Comparison of ENCODE assay signal across 11 cellular contexts in genomic region chr1:100785399-100786082, GRCh38.
DNase-seq lines count a peak whose midpoint lies in the region; ATAC-seq, FAIRE-seq and TF ChIP-seq lines count a peak whose summit lies in the region.
"Had no signal": no experiment of that assay in that cellular context is flagged by ENCODE, and none has a peak within 500 bp of the region (broad histone marks: within the 10 kb centered on the region; RNA-seq: fewer than 3 reads in every experiment).

No MANE protein-coding gene starts in this region.

- H3K4me1 Mint-ChIP-seq in CD14-positive monocyte = peaks cover 7% of the 10 kb centered on the region

- peak overlapping the region in 1 of 10 donors; percentile 22 for H3K27ac ChIP-seq in heart right ventricle
- no peak overlapping the region for H3K27ac ChIP-seq in right atrium auricular region
- peak overlapping the region; percentile 99 for H3K27ac ChIP-seq in SK-N-MC
- no peak overlapping the region for H3K27ac ChIP-seq in kidney (ENCODE audit: low read depth in 2 of 2, low read length in 2 of 2)

- peak overlapping the region; percentile 81 for H3K9ac ChIP-seq in SK-N-MC (ENCODE audit: insufficient read length)
- H3K9ac ChIP-seq in kidney (ENCODE audit: low read length in 2 of 2) = no peak overlapping the region

- intact Hi-C loops in heart right ventricle (cut with DNase I) = no loop called here
- intact Hi-C loops in CD14-positive monocyte (cut with micrococcal nuclease) = no loop called here
- intact Hi-C loops in kidney (cut with DNase I) = no loop called here

- WGBS in heart right ventricle, 2 donors = 34 to 36% methylated on average over 5 of the region's 5 CpGs

- no peak for TF ChIP-seq CTCF in heart right ventricle (IDR thresholded peaks at IDR 0.05)
- no peak for TF ChIP-seq CTCF in right atrium auricular region (IDR thresholded peaks at IDR 0.05)
- no peak for TF ChIP-seq CTCF in fibroblast of mammary gland (conservative IDR thresholded peaks at IDR 0.05; ENCODE audit: control insufficient read depth, insufficient read depth, low read depth, low read length)
- no peak for TF ChIP-seq CTCF in CD14-positive monocyte (IDR thresholded peaks at IDR 0.05)
- TF ChIP-seq CTCF in kidney (IDR thresholded peaks at IDR 0.05; ENCODE audit: borderline replicate concordance, extremely low read depth, insufficient read depth) = no peak

- H3K4me3 ChIP-seq in heart right ventricle = peak overlapping the region in 4 of 10 donors; percentile 8 to 27 (median 15)
- no peak overlapping the region for H3K4me3 ChIP-seq in right atrium auricular region
- peak overlapping the region; percentile 77 for H3K4me3 ChIP-seq in SK-N-MC
- H3K4me3 ChIP-seq in fibroblast of mammary gland (ENCODE audit: control insufficient read depth, low read depth, low read length) = no peak overlapping the region
- no peak overlapping the region for H3K4me3 ChIP-seq in kidney (ENCODE audit: low read length in 2 of 2)

- DNase-seq in heart right ventricle = no peak
- DNase-seq in right atrium auricular region (ENCODE audit: low spot score) = no peak
- DNase-seq in SK-N-MC (ENCODE audit: low read depth, low spot score) = peak; percentile 92
- peak; percentile 54 for DNase-seq in fibroblast of mammary gland (ENCODE audit: low read depth)
- no peak for DNase-seq in CD14-positive monocyte (ENCODE audit: low spot score)
- no peak for DNase-seq in kidney
- DNase-seq: islet precursor cell, NCI-H446 had no signal

- H3K9me3 Mint-ChIP-seq in CD14-positive monocyte = peaks cover 2 to 10% (median 8%) of the 10 kb centered on the region in 7 donors

- ATAC-seq in heart right ventricle (peak in 5 of 8 donors; percentile 48 to 80 (median 60)), GM19023 (IDR thresholded peaks at IDR 0.05; ENCODE audit: unreplicated experiment) (no peak), HG02870 (IDR thresholded peaks at IDR 0.05; ENCODE audit: unreplicated experiment) (no peak)

- H3K36me3 Mint-ChIP-seq in CD14-positive monocyte = no peaks in the 10 kb centered on the region

- peak overlapping the region in 1 of 2 donors; percentile 71 for H3K4me3 Mint-ChIP-seq in CD14-positive monocyte
- H3K4me3 Mint-ChIP-seq: activated naive CD8-positive, alpha-beta T cell had no signal

- FAIRE-seq in kidney (lab: Jason Lieb, UNC) = no peak

- H3K27ac Mint-ChIP-seq in CD14-positive monocyte = no peak overlapping the region
- H3K27ac Mint-ChIP-seq: activated naive CD8-positive, alpha-beta T cell had no signal

- H3K27me3 ChIP-seq in heart right ventricle = no peaks in the 10 kb centered on the region
- no peaks in the 10 kb centered on the region for H3K27me3 ChIP-seq in right atrium auricular region

- H3K36me3 ChIP-seq in heart right ventricle (no peaks in the 10 kb centered on the region), right atrium auricular region (no peaks in the 10 kb centered on the region), SK-N-MC (ENCODE audit: insufficient read depth, low read length) (no peaks in the 10 kb centered on the region), kidney (ENCODE audit: control insufficient read depth in 1 of 2, insufficient read depth in 2 of 2, low read length in 2 of 2) (no peaks in the 10 kb centered on the region)

- H3K4me1 ChIP-seq in heart right ventricle = peaks cover 0 to 17% (median 0%) of the 10 kb centered on the region in 9 donors
- H3K4me1 ChIP-seq in right atrium auricular region = no peaks in the 10 kb centered on the region
- H3K4me1 ChIP-seq in kidney (ENCODE audit: control insufficient read depth in 1 of 2, insufficient read depth in 1 of 2, low read depth in 1 of 2, low read length in 2 of 2) = no peaks in the 10 kb centered on the region

- no peaks in the 10 kb centered on the region for H3K27me3 Mint-ChIP-seq in CD14-positive monocyte (ENCODE audit: low read depth in 3 of 3)

- H3K9me3 ChIP-seq in heart right ventricle (peaks cover 0 to 13% (median 0%) of the 10 kb centered on the region in 11 donors), right atrium auricular region (no peaks in the 10 kb centered on the region), SK-N-MC (ENCODE audit: low read depth, low read length) (no peaks in the 10 kb centered on the region; the same call in 1 of the 2 replicates), kidney (ENCODE audit: control insufficient read depth in 1 of 2, low read length in 2 of 2) (no peaks in the 10 kb centered on the region)

Comparison
In these comparisons a context has a peak if more than half of its experiments do, and no peak if none do; other contexts are left out.
1. ATAC-seq: peak in heart right ventricle (5 of 8); none in GM19023 (single experiment) and HG02870 (single experiment).
2. DNase-seq: peak in SK-N-MC (single experiment) and fibroblast of mammary gland (single experiment); none in heart right ventricle (0 of 2), right atrium auricular region (single experiment), CD14-positive monocyte (single experiment) and kidney (single experiment).